8 cellular contexts compared by ENCODE assay signal in the genomic region with DNA sequence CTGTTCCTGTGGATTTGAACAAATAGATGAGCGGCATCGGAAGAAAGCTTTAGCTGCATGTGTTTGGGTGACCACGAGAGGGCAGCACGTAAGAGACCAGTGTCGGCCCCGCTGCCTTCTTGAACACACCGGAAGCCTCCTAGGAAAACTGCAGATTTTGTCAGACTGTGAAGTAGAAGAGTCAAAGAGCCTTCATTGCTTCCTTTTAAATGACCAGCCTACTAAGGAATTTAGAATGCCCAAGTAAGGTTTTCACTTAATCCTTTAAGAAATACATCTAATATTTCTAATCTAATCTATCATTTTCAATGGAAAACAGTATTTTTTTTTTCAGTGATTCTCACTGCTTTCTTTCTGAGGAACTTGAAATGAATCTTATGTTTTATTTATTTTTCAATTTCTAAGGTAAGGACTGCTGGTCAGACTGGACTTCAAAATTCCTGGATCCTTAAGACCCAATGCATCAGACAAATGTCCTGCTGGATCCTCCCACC. TPM values are rescaled to one million over a fixed set of nuclear protein-coding genes. Genes with fewer than 3 reads are reported as not detected.
DNase-seq lines count a peak whose midpoint lies in the region; ATAC-seq and TF ChIP-seq lines count a peak whose summit lies in the region.

No MANE protein-coding gene starts in this region.

- no peaks in the 10 kb centered on the region for H3K4me1 ChIP-seq in liver (ENCODE audit: control insufficient read depth in 4 of 4, insufficient read depth in 4 of 4, low read length in 3 of 4)

- no peak overlapping the region for H3K4me3 ChIP-seq in liver (ENCODE audit: low read depth in 1 of 3, low read length in 3 of 3)

- ATAC-seq in HG03196 (IDR thresholded peaks at IDR 0.05; ENCODE audit: unreplicated experiment) (peak; percentile 59), GM18511 (IDR thresholded peaks at IDR 0.05; ENCODE audit: unreplicated experiment) (no peak)

- 3% methylated on average over 7 of the region's 7 CpGs for WGBS in liver

- TF ChIP-seq CTCF in liver (IDR thresholded peaks at IDR 0.05; ENCODE audit: low read depth, low read length, missing input control): peak; percentile 74

- H3K9ac ChIP-seq in liver (ENCODE audit: low read depth in 1 of 2, low read length in 2 of 2): no peak overlapping the region

- peak; percentile 76 to 85 for TF ChIP-seq RAD21 in liver (IDR thresholded peaks at IDR 0.05)

- no peak overlapping the region for H3K27ac ChIP-seq in liver (ENCODE audit: low read depth in 1 of 2, low read length in 2 of 2)

- H3K9me3 ChIP-seq in liver (ENCODE audit: control insufficient read depth in 4 of 4, low read length in 3 of 4): no peaks in the 10 kb centered on the region

- peaks cover 0 to 2% (median 0%) of the 10 kb centered on the region in 4 donors for H3K27me3 ChIP-seq in liver (ENCODE audit: control insufficient read depth in 4 of 4, insufficient read depth in 4 of 4, low read length in 3 of 4)

- H3K36me3 ChIP-seq in liver (ENCODE audit: control insufficient read depth in 4 of 4, insufficient read depth in 3 of 4, low read depth in 1 of 4, low read length in 3 of 4): no peaks in the 10 kb centered on the region

- DNase-seq in Daoy (ENCODE audit: low read depth) (peak; percentile 76), NCI-H460 (ENCODE audit: extremely low read depth, low read depth) (peak; percentile 63), dedifferentiated amniotic fluid mesenchymal stem cell (ENCODE audit: extremely low spot score) (peak; percentile 62)
- peak; percentile 81 for DNase-seq in activated CD4-positive, alpha-beta T cell treated with anti-CD3 and anti-CD28 coated beads for 48 hours
- peak; percentile 29 to 49 (median 38) for DNase-seq in stimulated activated CD4-positive, alpha-beta T cell treated with anti-CD3 and anti-CD28 coated beads, TNF-alpha, amount 100 ng/mL, for 4 hours (ENCODE audit: low read depth in 3 of 3)

TF ChIP-seq in liver, 16 proteins besides CTCF, POLR2A, EP300 and RAD21:
- TF ChIP-seq FOXA2 (IDR thresholded peaks at IDR 0.05) (no peak), NR2F2 (IDR thresholded peaks at IDR 0.05) (no peak), TAF1 (conservative IDR thresholded peaks at IDR 0.05) (no peak), YY1 (IDR thresholded peaks at IDR 0.05) (no peak), GABPA (IDR thresholded peaks at IDR 0.05 in 1 of 2, conservative IDR thresholded peaks at IDR 0.05 in 1 of 2) (no peak), SP1 (IDR thresholded peaks at IDR 0.05) (no peak), HNF4A (conservative IDR thresholded peaks at IDR 0.05) (no peak), FOXA1 (IDR thresholded peaks at IDR 0.05) (no peak)
- TF ChIP-seq, protein P1, sequence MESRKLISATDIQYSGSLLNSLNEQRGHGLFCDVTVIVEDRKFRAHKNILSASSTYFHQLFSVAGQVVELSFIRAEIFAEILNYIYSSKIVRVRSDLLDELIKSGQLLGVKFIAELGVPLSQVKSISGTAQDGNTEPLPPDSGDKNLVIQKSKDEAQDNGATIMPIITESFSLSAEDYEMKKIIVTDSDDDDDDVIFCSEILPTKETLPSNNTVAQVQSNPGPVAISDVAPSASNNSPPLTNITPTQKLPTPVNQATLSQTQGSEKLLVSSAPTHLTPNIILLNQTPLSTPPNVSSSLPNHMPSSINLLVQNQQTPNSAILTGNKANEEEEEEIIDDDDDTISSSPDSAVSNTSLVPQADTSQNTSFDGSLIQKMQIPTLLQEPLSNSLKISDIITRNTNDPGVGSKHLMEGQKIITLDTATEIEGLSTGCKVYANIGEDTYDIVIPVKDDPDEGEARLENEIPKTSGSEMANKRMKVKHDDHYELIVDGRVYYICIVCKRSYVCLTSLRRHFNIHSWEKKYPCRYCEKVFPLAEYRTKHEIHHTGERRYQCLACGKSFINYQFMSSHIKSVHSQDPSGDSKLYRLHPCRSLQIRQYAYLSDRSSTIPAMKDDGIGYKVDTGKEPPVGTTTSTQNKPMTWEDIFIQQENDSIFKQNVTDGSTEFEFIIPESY (IDR thresholded peaks at IDR 0.05): no peak

RNA-seq across cellular contexts. Expression of gene SEC11C, which starts 55.4 kb away (rescaled TPM):
- 49.7 and 62.1 TPM in 2 replicates for total RNA-seq in Daoy (2014; rRNA removed; shearing (Covaris generic))
- 65.6 and 73.9 TPM in 2 replicates for total RNA-seq in NCI-H460 (2014; rRNA removed; shearing (Covaris generic))
- polyA plus RNA-seq in NCI-H460 (2014; cell fraction: nucleus; rRNA removed): 31.7 and 43.5 TPM in 2 replicates
- 100 to 1,000 TPM; 106 to 125 TPM for total RNA-seq in liver
- 100 to 1,000 TPM; 186 to 206 TPM for polyA plus RNA-seq in liver
